1 cellular context compared by ENCODE assay signal in the genomic region with DNA sequence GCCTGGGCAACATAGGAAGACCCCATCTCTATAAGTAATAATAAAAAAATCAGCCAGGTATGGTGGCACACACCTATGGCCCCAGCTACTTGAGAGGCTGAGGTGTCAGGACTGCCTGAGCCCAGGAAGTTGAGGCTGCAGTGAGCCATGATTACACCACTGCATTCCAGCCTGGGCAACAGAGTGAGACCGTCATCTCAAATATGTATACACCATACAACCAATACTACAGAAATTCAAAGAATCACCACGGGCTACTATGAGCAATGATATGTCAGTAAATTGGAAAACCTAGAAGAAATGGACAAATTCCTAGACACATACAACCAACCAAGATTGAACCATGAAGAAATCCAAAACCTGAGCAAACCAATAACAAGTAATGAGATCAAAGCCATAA.
TF ChIP-seq lines count a peak whose summit lies in the region.

No MANE protein-coding gene starts in this region.

TF ChIP-seq in IMR-90, 13 proteins besides CTCF, POLR2A, EP300 and RAD21 (continued from another document):
- TF ChIP-seq, protein P1, sequence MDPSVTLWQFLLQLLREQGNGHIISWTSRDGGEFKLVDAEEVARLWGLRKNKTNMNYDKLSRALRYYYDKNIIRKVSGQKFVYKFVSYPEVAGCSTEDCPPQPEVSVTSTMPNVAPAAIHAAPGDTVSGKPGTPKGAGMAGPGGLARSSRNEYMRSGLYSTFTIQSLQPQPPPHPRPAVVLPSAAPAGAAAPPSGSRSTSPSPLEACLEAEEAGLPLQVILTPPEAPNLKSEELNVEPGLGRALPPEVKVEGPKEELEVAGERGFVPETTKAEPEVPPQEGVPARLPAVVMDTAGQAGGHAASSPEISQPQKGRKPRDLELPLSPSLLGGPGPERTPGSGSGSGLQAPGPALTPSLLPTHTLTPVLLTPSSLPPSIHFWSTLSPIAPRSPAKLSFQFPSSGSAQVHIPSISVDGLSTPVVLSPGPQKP (IDR thresholded peaks at IDR 0.05; ENCODE audit: borderline replicate concordance, low read depth, low read length), result no peak
- no peak for TF ChIP-seq RFX5 (IDR thresholded peaks at IDR 0.05; ENCODE audit: low read depth, low read length)
